26 cellular contexts compared by ENCODE assay signal in genomic region chr10:127122831-127123230, GRCh38.
"Had no signal": no experiment of that assay in that cellular context is flagged by ENCODE, and none has a peak within 500 bp of the region (broad histone marks: within the 10 kb centered on the region; RNA-seq: fewer than 3 reads in every experiment).

No MANE protein-coding gene starts in this region.

- H3K4me1 ChIP-seq: stomach, suprapubic skin, testis, thyroid gland, tibial artery, transverse colon, upper lobe of left lung, upper lobe of right lung, uterus, vagina had no signal

- H3K4me3 ChIP-seq: stomach, suprapubic skin, testis, thoracic aorta, thyroid gland, tibial artery, tibial nerve, transverse colon, upper lobe of left lung, upper lobe of right lung, uterus, vagina had no signal

- H3K36me3 ChIP-seq: transverse colon, uterus had no signal

- H3K27me3 ChIP-seq: stomach, suprapubic skin, testis, thyroid gland, tibial artery, tibial nerve, transverse colon, upper lobe of left lung, upper lobe of right lung, uterus, vagina had no signal

- H3K9me3 Mint-ChIP-seq: stimulated activated memory B cell treated with anti-CD40 and anti-IgM and Interleukin-4, amounts not matched to agents 10 μg/mL and 1 μg/mL and 100 μg/mL, for 72 hours; stimulated activated naive CD8-positive, alpha-beta T cell treated with anti-CD3 and anti-CD28 coated beads, Interleukin-15, Interleukin-2, amounts not matched to agents 100 ng/mL and 50 ng/mL, for 24 hours; type B pancreatic cell had no signal

- DNase-seq: stimulated activated CD4-positive, alpha-beta T cell treated with anti-CD3 and anti-CD28 coated beads, Interleukin-2, amount 100 ng/mL, for 48 hours; stimulated activated CD4-positive, alpha-beta T cell treated with anti-CD3 and anti-CD28 coated beads, Interleukin-4, amount 100 ng/mL, for 1 hour; stimulated activated CD4-positive, alpha-beta T cell treated with anti-CD3 and anti-CD28 coated beads, Interleukin-4, amount 100 ng/mL, for 24 hours; stimulated activated CD4-positive, alpha-beta T cell treated with anti-CD3 and anti-CD28 coated beads, Interleukin-4, amount 100 ng/mL, for 4 hours; stimulated activated CD8-positive, alpha-beta memory T cell treated with anti-CD3 and anti-CD28 coated beads, Interleukin-4, amount 100 ng/mL, for 48 hours; stimulated activated naive B cell treated with anti-CD40 and anti-IgM and Interleukin-4, amounts not matched to agents 10 μg/mL and 1 μg/mL and 100 μg/mL, for 72 hours; stimulated activated naive CD4-positive, alpha-beta T cell; stimulated activated naive CD4-positive, alpha-beta T cell treated with Interleukin-2 at 50 U/mL for 16 hours; stimulated activated naive CD8-positive, alpha-beta T cell treated with anti-CD3 and anti-CD28 coated beads, Interleukin-15, amount 100 ng/mL, for 72 hours; stimulated activated naive CD8-positive, alpha-beta T cell treated with anti-CD3 and anti-CD28 coated beads, Interleukin-15, Interleukin-2, amounts not matched to agents 100 U/mL and 50 U/mL, for 24 hours; stomach; testis; thyroid gland; tibial artery; transverse colon; trophoblast cell; upper lobe of left lung; upper lobe of right lung; uterus had no signal

- H3K4me3 Mint-ChIP-seq: stimulated activated memory B cell treated with anti-CD40 and anti-IgM and Interleukin-4, amounts not matched to agents 10 μg/mL and 1 μg/mL and 100 μg/mL, for 72 hours; stimulated activated naive B cell treated with anti-CD40 and anti-IgM and Interleukin-4, amounts not matched to agents 10 μg/mL and 1 μg/mL and 100 μg/mL, for 72 hours; stimulated activated naive CD8-positive, alpha-beta T cell treated with anti-CD3 and anti-CD28 coated beads, Interleukin-15, amount 100 ng/mL, for 72 hours; stimulated activated naive CD8-positive, alpha-beta T cell treated with anti-CD3 and anti-CD28 coated beads, Interleukin-15, Interleukin-2, amounts not matched to agents 100 ng/mL and 50 ng/mL, for 24 hours; type B pancreatic cell had no signal

- H3K4me1 Mint-ChIP-seq: stimulated activated memory B cell treated with anti-CD40 and anti-IgM and Interleukin-4, amounts not matched to agents 10 μg/mL and 1 μg/mL and 100 μg/mL, for 72 hours; stimulated activated naive B cell treated with anti-CD40 and anti-IgM and Interleukin-4, amounts not matched to agents 10 μg/mL and 1 μg/mL and 100 μg/mL, for 72 hours; stimulated activated naive CD8-positive, alpha-beta T cell treated with anti-CD3 and anti-CD28 coated beads, Interleukin-15, amount 100 ng/mL, for 72 hours had no signal

- ATAC-seq: stimulated activated memory B cell treated with anti-CD40 and anti-IgM and Interleukin-4, amounts not matched to agents 10 μg/mL and 1 μg/mL and 100 μg/mL, for 72 hours; stimulated activated naive B cell treated with anti-CD40 and anti-IgM and Interleukin-4, amounts not matched to agents 10 μg/mL and 1 μg/mL and 100 μg/mL, for 72 hours; stimulated activated naive CD8-positive, alpha-beta T cell treated with anti-CD3 and anti-CD28 coated beads, Interleukin-15, Interleukin-2, amounts not matched to agents 100 U/mL and 50 U/mL, for 24 hours; upper lobe of right lung had no signal

- H3K9me3 ChIP-seq: stomach, suprapubic skin, testis, thoracic aorta, thyroid gland, tibial artery, tibial nerve, transverse colon, upper lobe of left lung, upper lobe of right lung, uterus, vagina had no signal

- H3K27ac ChIP-seq: stomach, suprapubic skin, testis, thoracic aorta, thyroid gland, tibial artery, tibial nerve, transverse colon, upper lobe of left lung, upper lobe of right lung, uterus, vagina had no signal

- H3K36me3 Mint-ChIP-seq: stimulated activated memory B cell treated with anti-CD40 and anti-IgM and Interleukin-4, amounts not matched to agents 10 μg/mL and 1 μg/mL and 100 μg/mL, for 72 hours; stimulated activated naive B cell treated with anti-CD40 and anti-IgM and Interleukin-4, amounts not matched to agents 10 μg/mL and 1 μg/mL and 100 μg/mL, for 72 hours had no signal

- H3K27ac Mint-ChIP-seq: stimulated activated memory B cell treated with anti-CD40 and anti-IgM and Interleukin-4, amounts not matched to agents 10 μg/mL and 1 μg/mL and 100 μg/mL, for 72 hours; stimulated activated naive B cell treated with anti-CD40 and anti-IgM and Interleukin-4, amounts not matched to agents 10 μg/mL and 1 μg/mL and 100 μg/mL, for 72 hours; stimulated activated naive CD8-positive, alpha-beta T cell treated with anti-CD3 and anti-CD28 coated beads, Interleukin-15, amount 100 ng/mL, for 72 hours; stimulated activated naive CD8-positive, alpha-beta T cell treated with anti-CD3 and anti-CD28 coated beads, Interleukin-15, Interleukin-2, amounts not matched to agents 100 ng/mL and 50 ng/mL, for 24 hours; type B pancreatic cell had no signal
